Comparison of ENCODE assay signal across 9 cellular contexts in the genomic region with DNA sequence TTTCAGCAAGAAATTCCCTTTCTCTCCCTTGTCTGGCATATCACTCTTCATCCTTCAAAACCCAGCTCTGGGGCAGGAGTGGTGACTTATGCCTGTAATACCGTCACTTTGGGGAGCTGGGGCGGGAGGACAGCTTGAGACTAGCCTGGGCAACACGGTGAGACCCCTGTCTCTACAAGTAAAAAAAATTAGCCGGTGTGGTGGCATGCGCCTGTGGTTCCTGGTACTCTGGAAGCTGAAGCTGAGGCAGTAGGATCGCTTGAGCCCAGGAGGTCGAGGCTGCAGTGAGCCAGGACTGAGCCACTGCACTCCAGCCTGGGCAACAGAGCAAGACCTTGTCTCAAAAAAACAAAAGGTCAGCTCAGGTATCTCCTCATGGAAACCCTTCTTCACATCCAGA. TPM values are rescaled to one million over a fixed set of nuclear protein-coding genes. Genes with fewer than 3 reads are reported as not detected.
DNase-seq lines count a peak whose midpoint lies in the region; ATAC-seq and TF ChIP-seq lines count a peak whose summit lies in the region.
"Had no signal": no experiment of that assay in that cellular context is flagged by ENCODE, and none has a peak within 500 bp of the region (broad histone marks: within the 10 kb centered on the region; RNA-seq: fewer than 3 reads in every experiment).

No MANE protein-coding gene starts in this region.

- H3K36me3 Mint-ChIP-seq in H9 (ENCODE audit: insufficient read depth in 1 of 3, low read depth in 3 of 3) = peaks cover 13 to 56% (median 37%) of the 10 kb centered on the region in 3 experiments

- H3K23ac ChIP-seq in H9 (ENCODE audit: insufficient read length, low read depth, low read length) = no peak overlapping the region

- no peak for DNase-seq in H9
- DNase-seq in foreskin fibroblast = no peak
- no peak for DNase-seq in ACHN
- no peak for DNase-seq in stimulated activated naive CD4-positive, alpha-beta T cell treated with Interleukin-2 at 50 U/mL for 16 hours (lab: John Stamatoyannopoulos, UW)
- DNase-seq: NCI-H774 had no signal

- no peak overlapping the region for H3K14ac ChIP-seq in H9 (ENCODE audit: insufficient read depth, low read length)

- H3K27me3 ChIP-seq in H9 (ENCODE audit: insufficient read depth, low read length) = no peaks in the 10 kb centered on the region

- no peaks in the 10 kb centered on the region for H3K9me3 Mint-ChIP-seq in H9

- H4K91ac ChIP-seq in H9 (ENCODE audit: insufficient read length, low read depth, low read length) = no peak overlapping the region

- H3K4me1 ChIP-seq in H9 (ENCODE audit: insufficient read depth, low read length) = no peaks in the 10 kb centered on the region

- ATAC-seq in GM18873 (IDR thresholded peaks at IDR 0.05; ENCODE audit: low FRiP score, unreplicated experiment) (no peak), HG02763 (IDR thresholded peaks at IDR 0.05; ENCODE audit: unreplicated experiment) (no peak)

- H2AFZ ChIP-seq in H9 (ENCODE audit: low read length) = no peak overlapping the region

- peak overlapping the region; percentile 62 for H3K9ac ChIP-seq in H9 (ENCODE audit: extremely low read depth, insufficient read length, low read length)

- H4K20me1 ChIP-seq in H9 (ENCODE audit: control insufficient read depth, insufficient read depth, insufficient read length) = no peaks in the 10 kb centered on the region

- peak overlapping the region; percentile 82 for H3K4me2 ChIP-seq in H9 (ENCODE audit: insufficient read depth, insufficient read length, low read length)

- H4K8ac ChIP-seq in H9 (replicated peaks; ENCODE audit: insufficient read length, low read depth, low read length) = no peak overlapping the region

- H3K4ac ChIP-seq in H9 (ENCODE audit: low read depth, low read length) = no peak overlapping the region

- H3K23me2 ChIP-seq in H9 (ENCODE audit: insufficient read length, low read depth, low read length, poor library complexity, severe bottlenecking) = peaks cover 5% of the 10 kb centered on the region

- H3K4me3 Mint-ChIP-seq in H9 = peak overlapping the region; percentile 91 to 95

- no peak overlapping the region for H3K56ac ChIP-seq in H9 (ENCODE audit: insufficient read length, low read depth, low read length)

- no peaks in the 10 kb centered on the region for H3K9me3 ChIP-seq in H9 (ENCODE audit: control insufficient read depth, low read depth, low read length)

- no peak overlapping the region for H4K5ac ChIP-seq in H9 (ENCODE audit: insufficient read length, low read depth, low read length)

- H2BK5ac ChIP-seq in H9 (ENCODE audit: insufficient read length, low read length) = no peak overlapping the region

- H3K18ac ChIP-seq in H9 (ENCODE audit: insufficient read length, low read depth, low read length) = no peak overlapping the region

- no peak overlapping the region for H3T11ph ChIP-seq in H9 (ENCODE audit: low read length)

- H2BK20ac ChIP-seq in H9 (ENCODE audit: low read depth, low read length, poor library complexity, severe bottlenecking) = no peak overlapping the region

- TF ChIP-seq CTCF in H9 (conservative IDR thresholded peaks at IDR 0.05) (no peak), WI38 (IDR thresholded peaks at IDR 0.05; ENCODE audit: low read depth, low read length) (no peak), foreskin fibroblast (IDR thresholded peaks at IDR 0.05; ENCODE audit: low read depth, low read length) (no peak)

- peaks cover 2% of the 10 kb centered on the region; the same call in 1 of the 2 replicates for H3K27me3 Mint-ChIP-seq in H9 (ENCODE audit: low read depth)

- no peak overlapping the region for H2BK120ac ChIP-seq in H9 (ENCODE audit: low read depth, low read length, poor library complexity, severe bottlenecking)

- H2AK5ac ChIP-seq in H9 (ENCODE audit: insufficient read length, low read length) = no peak overlapping the region

- H3K27ac ChIP-seq in H9 (ENCODE audit: insufficient read length, low read depth, low read length) (no peak overlapping the region), skin epidermis (peak overlapping the region in 14 of 21 experiments; percentile 26 to 100 (median 99))

- H2BK12ac ChIP-seq in H9 (ENCODE audit: insufficient read length, low read depth, low read length) = no peak overlapping the region

- H3K79me2 ChIP-seq in H9 (ENCODE audit: insufficient read depth, low read length) = peaks cover 10% of the 10 kb centered on the region; the same call in 1 of the 2 replicates

- peaks cover 7% of the 10 kb centered on the region for H3K79me1 ChIP-seq in H9 (ENCODE audit: insufficient read depth, low read depth, low read length, poor library complexity, severe bottlenecking)

- H3K4me1 Mint-ChIP-seq in H9 = peaks cover 14 to 16% of the 10 kb centered on the region in 2 experiments

- H3K27ac Mint-ChIP-seq in H9 = no peak overlapping the region

- no CpG with 5 or more reads among the region's 7 CpGs for WGBS in H9 (ENCODE audit: extremely low coverage, insufficient read length, low lambda C conversion rate)

- no peak overlapping the region for H2BK15ac ChIP-seq in H9 (ENCODE audit: low read depth, low read length)

- in situ Hi-C loops in ACHN (cut with HindIII; ENCODE audit: low pct_ligation_motif_present, low pct_unique_long_range_greater_than_20kb, low sequenced_read_pairs) = no loop called here

- H3K4me3 ChIP-seq in WI38 (ENCODE audit: low read depth, low read length) = peak overlapping the region; percentile 99
- peak overlapping the region; percentile 93 to 95 for H3K4me3 ChIP-seq in foreskin fibroblast (ENCODE audit: low read depth in 1 of 2, low read length in 2 of 2)
- H3K4me3 ChIP-seq in skin epidermis = peak overlapping the region; percentile 78 to 95 (median 91)

RNA-seq across cellular contexts. Expression of gene RCE1, which starts 1.4 kb away (rescaled TPM):
- 49.0 and 52.5 TPM in 2 replicates for total RNA-seq in H9 (2021)

RNA-seq across cellular contexts. Expression of gene LRFN4, which starts 15.0 kb away (rescaled TPM):
- total RNA-seq in H9 (2021) = 65.1 and 66.7 TPM in 2 replicates
